ENCODE assay signal across 6 cellular contexts in the genomic region with DNA sequence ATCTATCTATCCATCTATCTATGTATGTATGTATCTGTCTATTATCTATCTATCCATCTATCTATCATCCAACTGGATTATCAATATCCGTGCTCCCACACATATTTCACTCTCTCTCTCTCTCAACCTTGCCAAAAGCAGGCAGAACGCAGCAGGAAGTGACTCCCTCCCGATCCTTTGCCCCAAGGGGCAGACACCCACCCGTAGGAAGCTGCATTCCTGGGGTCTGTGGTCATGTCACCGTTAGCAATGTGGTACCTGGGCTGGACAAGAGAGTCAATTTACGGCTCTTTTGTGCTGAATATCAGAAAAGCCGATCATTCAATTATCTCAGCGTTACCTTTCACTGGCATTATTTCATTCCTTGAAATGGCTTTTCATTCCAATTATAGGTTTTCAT.
"Had no signal": no experiment of that assay in that cellular context is flagged by ENCODE, and none has a peak within 500 bp of the region (broad histone marks: within the 10 kb centered on the region; RNA-seq: fewer than 3 reads in every experiment).

No MANE protein-coding gene starts in this region.

- DNase-seq: H9, HCEC 1CT, IMR-90, KG1 had no signal

- ATAC-seq: GM23338, K562 had no signal
